8 cellular contexts compared by ENCODE assay signal in genomic region chrX:37348237-37349130, GRCh38. TPM values are rescaled to one million over a fixed set of nuclear protein-coding genes. Genes with fewer than 3 reads are reported as not detected.
DNase-seq lines count a peak whose midpoint lies in the region; ATAC-seq and TF ChIP-seq lines count a peak whose summit lies in the region.

No MANE protein-coding gene starts in this region.

- no peak overlapping the region for H2AFZ ChIP-seq in neural cell (ENCODE audit: low read depth, low read length)

- no peaks in the 10 kb centered on the region for H3K9me2 ChIP-seq in neural cell (ENCODE audit: insufficient read depth, low read length)

- POLR2A ChIA-PET in RWPE1 (lab: Yijun Ruan, JAX; ENCODE audit: low non-redundant PET) = no interaction called here

- H3K9ac ChIP-seq in neural cell (ENCODE audit: low read length) = peak overlapping the region; percentile 42

- H3K79me2 ChIP-seq in neural cell (replicated peaks; ENCODE audit: insufficient read depth, low read length) = no peaks in the 10 kb centered on the region

- H3K36me3 ChIP-seq in neural cell (ENCODE audit: insufficient read depth, low read length) = no peaks in the 10 kb centered on the region

- H3K27ac ChIP-seq in RWPE1 (peak overlapping the region; percentile 85), neural cell (ENCODE audit: low read length) (no peak overlapping the region)

- no peaks in the 10 kb centered on the region for H3K9me3 ChIP-seq in neural cell (ENCODE audit: low read length)

- ATAC-seq in HG03342 (IDR thresholded peaks at IDR 0.05; ENCODE audit: unreplicated experiment) (no peak), GM19397 (IDR thresholded peaks at IDR 0.05; ENCODE audit: unreplicated experiment) (no peak)

- H3K4me2 ChIP-seq in neural cell (ENCODE audit: low read length) = no peak overlapping the region

- H3F3A ChIP-seq in neural cell (ENCODE audit: insufficient read depth, low read length, poor library complexity, severe bottlenecking) = no peaks in the 10 kb centered on the region

- TF ChIP-seq CTCF in AG09319 (IDR thresholded peaks at IDR 0.05; ENCODE audit: low read depth, low read length) = no peak
- no peak for TF ChIP-seq CTCF in RWPE1 (conservative IDR thresholded peaks at IDR 0.05; ENCODE audit: low read depth)
- TF ChIP-seq CTCF in fibroblast of pulmonary artery (IDR thresholded peaks at IDR 0.05; ENCODE audit: low read length, missing control alignments) = no peak
- TF ChIP-seq CTCF in neural cell (IDR thresholded peaks at IDR 0.05; ENCODE audit: poor library complexity, severe bottlenecking) = no peak

- no peaks in the 10 kb centered on the region for H3K27me3 ChIP-seq in neural cell (ENCODE audit: insufficient read depth, low read depth, low read length)

- no peaks in the 10 kb centered on the region for H4K20me1 ChIP-seq in neural cell (ENCODE audit: insufficient read depth)

- no peak for TF ChIP-seq RAD21 in neural cell (conservative IDR thresholded peaks at IDR 0.05)

- DNase-seq in AG09319 (ENCODE audit: extremely low read depth, low read depth) = peak; percentile 59
- DNase-seq in RWPE1 (ENCODE audit: low spot score) = no peak
- peak; percentile 15 for DNase-seq in fibroblast of pulmonary artery (ENCODE audit: low read depth)
- no peak for DNase-seq in NCI-H1930 (lab: John Stamatoyannopoulos, UW)
- no peak for DNase-seq in NCI-H2029 (lab: John Stamatoyannopoulos, UW)

- H3K4me3 ChIP-seq in fibroblast of pulmonary artery (replicated peaks; ENCODE audit: low read depth, low read length) = peak overlapping the region; percentile 38
- H3K4me3 ChIP-seq in neural cell (ENCODE audit: low read length) = peak overlapping the region; percentile 80

- CTCF ChIA-PET in RWPE1 (lab: Yijun Ruan, JAX) = no interaction called here

- TF ChIP-seq EP300 in neural cell (conservative IDR thresholded peaks at IDR 0.05; ENCODE audit: poor library complexity, severe bottlenecking) = no peak

TF ChIP-seq in neural cell, 6 proteins besides CTCF, POLR2A, EP300 and RAD21:
- TF ChIP-seq EZH2 (IDR thresholded peaks at IDR 0.05; ENCODE audit: borderline replicate concordance, insufficient read depth, low read length, poor library complexity, severe bottlenecking) (no peak), REST (IDR thresholded peaks at IDR 0.05; ENCODE audit: borderline replicate concordance) (no peak), SMC3 (conservative IDR thresholded peaks at IDR 0.05; ENCODE audit: poor library complexity) (no peak), POLR2AphosphoS5 (IDR thresholded peaks at IDR 0.05) (no peak), TAF1 (IDR thresholded peaks at IDR 0.05; ENCODE audit: low read depth) (no peak), MXI1 (conservative IDR thresholded peaks at IDR 0.05; ENCODE audit: poor library complexity, severe bottlenecking) (no peak)

RNA-seq across cellular contexts. Expression of gene PRRG1, which starts 0.7 kb away (rescaled TPM):
- 7.4 and 9.1 TPM in 2 replicates for polyA plus RNA-seq in neural cell
- 20.2 and 22.8 TPM in 2 replicates for polyA minus RNA-seq in neural cell

Comparison
In these comparisons a context has a peak if more than half of its experiments do, and no peak if none do; other contexts are left out.
1. DNase-seq: peak in AG09319 (single experiment) and fibroblast of pulmonary artery (single experiment); none in RWPE1 (single experiment), NCI-H1930 (0 of 2) and NCI-H2029 (single experiment).